8 cellular contexts compared by ENCODE assay signal in genomic region chr6:149235130-149235561, GRCh38.
DNase-seq lines count a peak whose midpoint lies in the region; ATAC-seq and TF ChIP-seq lines count a peak whose summit lies in the region.

No MANE protein-coding gene starts in this region.

- DNase-seq in activated T-cell treated with anti-CD3 and anti-CD28 coated beads, Interleukin-2, amount 50 U/mL, for 72 hours: peak in 1 of 2 donors; percentile 27
- no peak for DNase-seq in activated T-cell treated with anti-CD3 and anti-CD28 coated beads for 4 hours
- peak; percentile 79 for DNase-seq in H4 (ENCODE audit: low spot score)
- DNase-seq in LoVo (ENCODE audit: low spot score): peak; percentile 79
- DNase-seq in activated CD4-positive, alpha-beta memory T cell treated with anti-CD3 and anti-CD28 coated beads for 36 hours: no peak
- DNase-seq in left lung: no peak
- no peak for DNase-seq in erythroblast (lab: John Stamatoyannopoulos, UW)
- DNase-seq in NAMALWA (ENCODE audit: low spot score): no peak

- POLR2A ChIA-PET in activated CD4-positive, alpha-beta memory T cell treated with anti-CD3 and anti-CD28 coated beads for 36 hours (lab: Charles Lee): interaction anchor here (0.7 to 2.1 kb wide), 4 partner anchors 83 to 150 kb away, joined by 3 to 12 read pairs (median 7); partner anchors contain the start of gene TAB2

- H3K36me3 Mint-ChIP-seq in activated T-cell treated with anti-CD3 and anti-CD28 coated beads, Interleukin-2, amount 50 U/mL, for 72 hours (ENCODE audit: insufficient read depth in 2 of 2): peaks cover 14 to 28% of the 10 kb centered on the region in 2 donors
- peaks cover 17% of the 10 kb centered on the region for H3K36me3 Mint-ChIP-seq in activated CD4-positive, alpha-beta memory T cell treated with anti-CD3 and anti-CD28 coated beads for 36 hours

- no peak for TF ChIP-seq POLR2A in erythroblast (IDR thresholded peaks at IDR 0.05; ENCODE audit: low read length)

- H3K27me3 Mint-ChIP-seq in activated T-cell treated with anti-CD3 and anti-CD28 coated beads, Interleukin-2, amount 50 U/mL, for 72 hours (ENCODE audit: low read depth): no peaks in the 10 kb centered on the region
- no peaks in the 10 kb centered on the region for H3K27me3 Mint-ChIP-seq in activated CD4-positive, alpha-beta memory T cell treated with anti-CD3 and anti-CD28 coated beads for 36 hours

- no peaks in the 10 kb centered on the region for H3K36me3 ChIP-seq in left lung

- CTCF ChIA-PET in activated CD4-positive, alpha-beta memory T cell treated with anti-CD3 and anti-CD28 coated beads for 36 hours (lab: Charles Lee): interaction anchor here (2.8 kb wide), 1 partner anchor 197 kb away, joined by 7 read pairs; no protein-coding TSS in a partner anchor

- no peak overlapping the region for H3K4me3 ChIP-seq in left lung

- no peak for TF ChIP-seq CTCF in left lung (IDR thresholded peaks at IDR 0.05)

- peaks cover 5 to 36% of the 10 kb centered on the region in 2 donors for H3K4me1 ChIP-seq in left lung

- peak overlapping the region in 1 of 2 donors; percentile 55 for H3K27ac ChIP-seq in left lung

- no peaks in the 10 kb centered on the region for H3K27me3 ChIP-seq in left lung

- intact Hi-C loops in activated CD4-positive, alpha-beta memory T cell treated with anti-CD3 and anti-CD28 coated beads for 36 hours (cut with micrococcal nuclease): loop anchor here (2.0 kb wide), 1 partner anchor 44 kb away; no protein-coding TSS in a partner anchor
- intact Hi-C loops in left lung (cut with DNase I): no loop called here

- peak overlapping the region; percentile 69 to 81 for H3K4me3 Mint-ChIP-seq in activated T-cell treated with anti-CD3 and anti-CD28 coated beads, Interleukin-2, amount 50 U/mL, for 72 hours
- no peak overlapping the region for H3K4me3 Mint-ChIP-seq in activated CD4-positive, alpha-beta memory T cell treated with anti-CD3 and anti-CD28 coated beads for 36 hours

- peaks cover 0 to 14% of the 10 kb centered on the region in 2 donors for H3K9me3 ChIP-seq in left lung

- H3K4me1 Mint-ChIP-seq in activated T-cell treated with anti-CD3 and anti-CD28 coated beads, Interleukin-2, amount 50 U/mL, for 72 hours (ENCODE audit: low read depth): peaks cover 52% of the 10 kb centered on the region
- H3K4me1 Mint-ChIP-seq in activated CD4-positive, alpha-beta memory T cell treated with anti-CD3 and anti-CD28 coated beads for 36 hours (ENCODE audit: low read depth): peaks cover 53% of the 10 kb centered on the region

- peaks cover 11 to 12% of the 10 kb centered on the region in 2 donors for H3K9me3 Mint-ChIP-seq in activated T-cell treated with anti-CD3 and anti-CD28 coated beads, Interleukin-2, amount 50 U/mL, for 72 hours
- peaks cover 21% of the 10 kb centered on the region for H3K9me3 Mint-ChIP-seq in activated CD4-positive, alpha-beta memory T cell treated with anti-CD3 and anti-CD28 coated beads for 36 hours

- ATAC-seq in activated T-cell treated with anti-CD3 and anti-CD28 coated beads, Interleukin-2, amount 50 U/mL, for 72 hours (replicated peaks in 1 of 2): no peak
- peak; percentile 58 for ATAC-seq in left lung

- H3K27ac Mint-ChIP-seq in activated T-cell treated with anti-CD3 and anti-CD28 coated beads, Interleukin-2, amount 50 U/mL, for 72 hours: peak overlapping the region; percentile 40
- peak overlapping the region; percentile 91 for H3K27ac Mint-ChIP-seq in activated CD4-positive, alpha-beta memory T cell treated with anti-CD3 and anti-CD28 coated beads for 36 hours

Comparison
In these comparisons a context has a peak if more than half of its experiments do, and no peak if none do; other contexts are left out.
1. DNase-seq: peak in H4 (single experiment) and LoVo (single experiment); none in activated T-cell treated with anti-CD3 and anti-CD28 coated beads for 4 hours (single experiment), activated CD4-positive, alpha-beta memory T cell treated with anti-CD3 and anti-CD28 coated beads for 36 hours (single experiment), left lung (0 of 2), erythroblast (0 of 2) and NAMALWA (single experiment).